14 cellular contexts compared by ENCODE assay signal in the genomic region with DNA sequence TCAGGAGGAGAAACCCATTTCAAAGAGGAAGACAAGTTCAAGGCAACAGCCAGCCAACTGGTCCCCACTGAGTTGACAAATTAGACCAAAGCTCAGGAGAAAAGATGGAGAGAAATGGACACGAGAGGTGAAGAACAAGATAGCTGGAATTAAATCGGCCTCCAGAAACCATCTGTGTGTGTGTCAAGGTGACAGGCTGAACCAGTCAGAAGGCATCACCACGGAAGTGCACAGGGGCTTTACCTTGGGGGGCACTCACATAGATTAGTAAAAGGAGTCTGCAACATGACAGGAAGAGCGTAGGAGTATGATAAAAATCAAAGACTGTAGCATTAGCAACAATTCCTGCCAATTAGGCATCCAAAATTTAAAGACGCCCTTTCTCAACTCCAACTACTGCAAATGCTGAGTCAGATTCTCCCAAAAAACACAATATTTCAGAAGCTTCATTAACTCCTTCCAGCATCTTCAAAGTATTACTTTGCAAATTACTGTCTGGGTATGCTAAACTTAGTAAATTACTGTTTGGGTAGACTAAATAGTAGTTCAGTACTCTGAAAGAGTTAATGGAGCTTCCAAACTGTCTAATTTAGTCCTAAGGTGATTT.
DNase-seq lines count a peak whose midpoint lies in the region; ATAC-seq and TF ChIP-seq lines count a peak whose summit lies in the region.
"Had no signal": no experiment of that assay in that cellular context is flagged by ENCODE, and none has a peak within 500 bp of the region (broad histone marks: within the 10 kb centered on the region; RNA-seq: fewer than 3 reads in every experiment).

No MANE protein-coding gene starts in this region.

- peaks cover 93% of the 10 kb centered on the region for H3K4me1 ChIP-seq in OCI-LY7 (ENCODE audit: insufficient read depth, low read length, poor library complexity, severe bottlenecking)
- peaks cover 6 to 20% of the 10 kb centered on the region in 2 donors for H3K4me1 ChIP-seq in breast epithelium

- CTCF ChIA-PET in OCI-LY7 (lab: Charles Lee; ENCODE audit: unreplicated experiment): no interaction called here

- H3K4me1 Mint-ChIP-seq in activated T-cell treated with anti-CD3 and anti-CD28 coated beads, Interleukin-2, amount 50 U/mL, for 24 hours (ENCODE audit: low read depth): peaks cover 93% of the 10 kb centered on the region
- peaks cover 88% of the 10 kb centered on the region for H3K4me1 Mint-ChIP-seq in activated naive CD8-positive, alpha-beta T cell treated with anti-CD3 and anti-CD28 coated beads for 36 hours

- peak overlapping the region; percentile 59 for H3K4me3 Mint-ChIP-seq in activated T-cell treated with anti-CD3 and anti-CD28 coated beads, Interleukin-2, amount 50 U/mL, for 24 hours
- peak overlapping the region; percentile 59 for H3K4me3 Mint-ChIP-seq in activated naive CD8-positive, alpha-beta T cell treated with anti-CD3 and anti-CD28 coated beads for 36 hours

- H3K27me3 ChIP-seq in breast epithelium: no peaks in the 10 kb centered on the region
- H3K27me3 ChIP-seq: upper lobe of left lung had no signal

- no TSS peak for BruUV-seq in OCI-LY7 (replicated peaks; lab: Mats Ljungman, UMichigan)

- POLR2A ChIA-PET in OCI-LY7 (lab: Charles Lee): interaction anchor here (0.7 to 2.5 kb wide), 8 partner anchors 8 to 133 kb away, joined by 3 to 8 read pairs (median 4); no protein-coding TSS in a partner anchor

- H3K9me3 ChIP-seq in OCI-LY7 (ENCODE audit: low read length) (no peaks in the 10 kb centered on the region), breast epithelium (no peaks in the 10 kb centered on the region)
- H3K9me3 ChIP-seq: upper lobe of left lung had no signal

- no peak for DNase-seq in activated T-cell treated with anti-CD3 and anti-CD28 coated beads, Interleukin-2, amount 50 U/mL, for 24 hours
- DNase-seq in activated T-cell treated with anti-CD3 and anti-CD28 coated beads for 4 hours (no peak), OCI-LY7 (ENCODE audit: low spot score) (no peak), breast epithelium (ENCODE audit: low spot score in 2 of 2) (no peak), medulla oblongata (ENCODE audit: extremely low spot score) (no peak)
- DNase-seq in activated naive CD8-positive, alpha-beta T cell treated with anti-CD3 and anti-CD28 coated beads for 36 hours: peak; percentile 61
- DNase-seq in stimulated activated CD8-positive, alpha-beta memory T cell treated with anti-CD3 and anti-CD28 coated beads, Interleukin-7, amount 100 ng/mL, for 4 hours (ENCODE audit: low read depth in 2 of 2): peak; percentile 26 to 27
- DNase-seq: activated CD4-positive, CD25-positive, alpha-beta regulatory T cell; left ventricle myocardium superior; NCI-H187 treated with DMSO at 0.1 percent for 48 hours; NCI-H524 treated with DMSO at 0.1 percent for 48 hours; upper lobe of left lung had no signal

- no peaks in the 10 kb centered on the region for H3K9me2 ChIP-seq in OCI-LY7 (ENCODE audit: insufficient read depth, low read length)

- TF ChIP-seq POLR2A in breast epithelium (IDR thresholded peaks at IDR 0.05): no peak

- no peak overlapping the region for H2AFZ ChIP-seq in OCI-LY7 (ENCODE audit: low read length)

- TF ChIP-seq CTCF in OCI-LY7 (conservative IDR thresholded peaks at IDR 0.05; ENCODE audit: low read length): no peak
- TF ChIP-seq CTCF in breast epithelium (IDR thresholded peaks at IDR 0.05): no peak

- peak overlapping the region; percentile 92 for H3K27ac Mint-ChIP-seq in activated T-cell treated with anti-CD3 and anti-CD28 coated beads, Interleukin-2, amount 50 U/mL, for 24 hours
- H3K27ac Mint-ChIP-seq in activated naive CD8-positive, alpha-beta T cell treated with anti-CD3 and anti-CD28 coated beads for 36 hours: peak overlapping the region; percentile 87
- H3K27ac Mint-ChIP-seq: progenitor cell of endocrine pancreas had no signal

- no peaks in the 10 kb centered on the region for H3K27me3 Mint-ChIP-seq in activated T-cell treated with anti-CD3 and anti-CD28 coated beads, Interleukin-2, amount 50 U/mL, for 24 hours
- no peaks in the 10 kb centered on the region for H3K27me3 Mint-ChIP-seq in activated naive CD8-positive, alpha-beta T cell treated with anti-CD3 and anti-CD28 coated beads for 36 hours
- H3K27me3 Mint-ChIP-seq: progenitor cell of endocrine pancreas had no signal

- H3K36me3 ChIP-seq in OCI-LY7 (ENCODE audit: insufficient read depth, low read length) (peaks cover 19% of the 10 kb centered on the region; the same call in 1 of the 2 replicates), breast epithelium (no peaks in the 10 kb centered on the region)
- H3K36me3 ChIP-seq: upper lobe of left lung had no signal

- H3K9me3 Mint-ChIP-seq in activated T-cell treated with anti-CD3 and anti-CD28 coated beads, Interleukin-2, amount 50 U/mL, for 24 hours: no peaks in the 10 kb centered on the region
- no peaks in the 10 kb centered on the region for H3K9me3 Mint-ChIP-seq in activated naive CD8-positive, alpha-beta T cell treated with anti-CD3 and anti-CD28 coated beads for 36 hours

- intact Hi-C loops in OCI-LY7 (cut with micrococcal nuclease; ENCODE audit: unreplicated experiment): no loop called here
- intact Hi-C loops in breast epithelium (cut with DNase I; ENCODE audit: low total_unique reads): no loop called here

- peaks cover 41% of the 10 kb centered on the region for H3K36me3 Mint-ChIP-seq in activated T-cell treated with anti-CD3 and anti-CD28 coated beads, Interleukin-2, amount 50 U/mL, for 24 hours (ENCODE audit: low read depth)
- peaks cover 25% of the 10 kb centered on the region for H3K36me3 Mint-ChIP-seq in activated naive CD8-positive, alpha-beta T cell treated with anti-CD3 and anti-CD28 coated beads for 36 hours

- peaks cover 18% of the 10 kb centered on the region; the same call in 1 of the 2 replicates for H4K20me1 ChIP-seq in OCI-LY7 (ENCODE audit: insufficient read depth, low read length)

- ATAC-seq in GM21390 (IDR thresholded peaks at IDR 0.05; ENCODE audit: unreplicated experiment): no peak
- ATAC-seq: left ventricle myocardium superior had no signal

- H3K27ac ChIP-seq in OCI-LY7 (ENCODE audit: low read depth, low read length, poor library complexity, severe bottlenecking) (peak overlapping the region; percentile 42), breast epithelium (peak overlapping the region in 1 of 2 donors; percentile 30)
- H3K27ac ChIP-seq: upper lobe of left lung had no signal

- peak overlapping the region; percentile 98 for H3K4me2 ChIP-seq in OCI-LY7 (ENCODE audit: low read length)

- H3K4me3 ChIP-seq in OCI-LY7 (ENCODE audit: low read depth, low read length, poor library complexity, severe bottlenecking): peak overlapping the region; percentile 2
- no peak overlapping the region for H3K4me3 ChIP-seq in breast epithelium
- H3K4me3 ChIP-seq: upper lobe of left lung had no signal

- H3K79me2 ChIP-seq in OCI-LY7 (ENCODE audit: insufficient read depth, low read depth, low read length): peaks cover 100% of the 10 kb centered on the region

Comparison
In these comparisons a context has a peak if more than half of its experiments do, and no peak if none do; other contexts are left out.
1. DNase-seq: peak in activated naive CD8-positive, alpha-beta T cell treated with anti-CD3 and anti-CD28 coated beads for 36 hours (single experiment) and stimulated activated CD8-positive, alpha-beta memory T cell treated with anti-CD3 and anti-CD28 coated beads, Interleukin-7, amount 100 ng/mL, for 4 hours (2 of 2); none in activated T-cell treated with anti-CD3 and anti-CD28 coated beads, Interleukin-2, amount 50 U/mL, for 24 hours (single experiment), activated T-cell treated with anti-CD3 and anti-CD28 coated beads for 4 hours (single experiment), OCI-LY7 (single experiment), breast epithelium (0 of 2) and medulla oblongata (single experiment).